In genomic region chr1:230005040-230005439, GRCh38 we compare ENCODE assay signal across 19 cellular contexts.
"Had no signal": no experiment of that assay in that cellular context is flagged by ENCODE, and none has a peak within 500 bp of the region (broad histone marks: within the 10 kb centered on the region; RNA-seq: fewer than 3 reads in every experiment).

No MANE protein-coding gene starts in this region.

- H3K9me3 ChIP-seq: mucosa of descending colon, psoas muscle, stomach, testis had no signal

- H3K36me3 ChIP-seq: cardiac muscle cell, stomach had no signal

- H3K27ac ChIP-seq: cardiac muscle cell, psoas muscle, stomach, testis had no signal

- DNase-seq: activated CD4-positive, alpha-beta memory T cell treated with anti-CD3 and anti-CD28 coated beads, Interleukin-2, amount 10 ng/mL, durations not matched to agents 7 days and 5 days; activated CD4-positive, alpha-beta T cell treated with anti-CD3 and anti-CD28 coated beads for 48 hours; activated CD4-positive, CD25-positive, alpha-beta regulatory T cell; activated CD8-positive, alpha-beta memory T cell treated with anti-CD3 and anti-CD28 coated beads, Interleukin-2, amount 10 ng/mL, durations not matched to agents 7 days and 5 days; activated naive CD4-positive, alpha-beta T cell; activated naive CD8-positive, alpha-beta T cell treated with anti-CD3 and anti-CD28 coated beads for 36 hours; activated T-cell treated with anti-CD3 and anti-CD28 coated beads, Interleukin-2, amount 50 U/mL, for 1 hour; amniotic stem cell; left ventricle myocardium superior; mucosa of descending colon; naive B cell; psoas muscle; stimulated activated CD4-positive, alpha-beta T cell treated with anti-CD3 and anti-CD28 coated beads, Interleukin-4, amount 100 ng/mL, for 1 hour; stomach had no signal

- H3K4me3 ChIP-seq: cardiac muscle cell, mucosa of descending colon, psoas muscle, smooth muscle cell, stomach, testis had no signal

- H3K27me3 ChIP-seq: cardiac muscle cell, stomach, testis had no signal

- ATAC-seq: activated CD8-positive, alpha-beta memory T cell treated with anti-CD3 and anti-CD28 coated beads, Interleukin-2, amount 10 ng/mL, durations not matched to agents 7 days and 5 days; activated T-helper 17 cell treated with anti-CD3 and anti-CD28 coated beads, Interleukin-2, amount 50 U/mL, for 72 hours; left ventricle myocardium superior; sciatic nerve had no signal
